7 cellular contexts compared by ENCODE assay signal in genomic region chr16:73890524-73891500, GRCh38.
DNase-seq lines count a peak whose midpoint lies in the region; ATAC-seq, FAIRE-seq and TF ChIP-seq lines count a peak whose summit lies in the region.

No MANE protein-coding gene starts in this region.

- no peak for FAIRE-seq in small intestine (lab: Jason Lieb, UNC)

- no peaks in the 10 kb centered on the region for H3K4me1 ChIP-seq in small intestine (ENCODE audit: control insufficient read depth in 2 of 2, insufficient read depth in 1 of 2, low read depth in 1 of 2, low read length in 1 of 2)

- H3K4me3 ChIP-seq in GM12865 (ENCODE audit: low read depth, low read length) (no peak overlapping the region), coronary artery (peak overlapping the region; percentile 36), small intestine (ENCODE audit: low read depth in 1 of 2, low read length in 2 of 2) (no peak overlapping the region)
- H3K4me3 ChIP-seq in Jurkat, Clone E6-1 (ENCODE audit: low read length) = no peak overlapping the region

- TF ChIP-seq CTCF in GM12865 (IDR thresholded peaks at IDR 0.05; ENCODE audit: insufficient read depth, low read depth, low read length, missing control alignments) (no peak), coronary artery (IDR thresholded peaks at IDR 0.05) (no peak), neural crest cell (conservative IDR thresholded peaks at IDR 0.05) (no peak)

- no peaks in the 10 kb centered on the region for H3K36me3 ChIP-seq in small intestine (ENCODE audit: control insufficient read depth in 2 of 2, insufficient read depth in 2 of 2, low read length in 2 of 2)

- H3K27ac ChIP-seq in coronary artery (no peak overlapping the region), small intestine (ENCODE audit: low read depth in 1 of 2, low read length in 1 of 2) (no peak overlapping the region)

- H3K9me3 ChIP-seq in small intestine (ENCODE audit: control insufficient read depth, low read depth) = no peaks in the 10 kb centered on the region

- 8 to 12% (median 11%) methylated on average over 24 of the region's 24 CpGs for WGBS in small intestine, 3 donors

- no peak for ATAC-seq in GM18870 (IDR thresholded peaks at IDR 0.05; ENCODE audit: unreplicated experiment)

- DNase-seq in GM12865 (ENCODE audit: low read depth) (peak; percentile 6), coronary artery (ENCODE audit: low spot score) (no peak), neural crest cell (ENCODE audit: low read depth, low spot score) (peak; percentile 5), small intestine (no peak), COLO829 (ENCODE audit: low spot score) (no peak)
- DNase-seq in Jurkat, Clone E6-1 (ENCODE audit: low read depth, low spot score) = peak; percentile 20

- peaks cover 0 to 7% of the 10 kb centered on the region in 2 donors for H3K27me3 ChIP-seq in small intestine (ENCODE audit: control insufficient read depth in 2 of 2, insufficient read depth in 2 of 2, low read length in 2 of 2)

- no peaks in the 10 kb centered on the region for H3K9me3 Mint-ChIP-seq in neural crest cell

- H3K36me3 Mint-ChIP-seq in neural crest cell (ENCODE audit: low read depth) = no peaks in the 10 kb centered on the region

- peaks cover 20% of the 10 kb centered on the region for H3K4me1 Mint-ChIP-seq in neural crest cell

- peak overlapping the region; percentile 64 for H3K27ac Mint-ChIP-seq in neural crest cell (ENCODE audit: unreplicated experiment)

- peak overlapping the region; percentile 73 for H3K4me3 Mint-ChIP-seq in neural crest cell

- H3K27me3 Mint-ChIP-seq in neural crest cell (ENCODE audit: low read depth) = peaks cover 17% of the 10 kb centered on the region

Comparison
In these comparisons a context has a peak if more than half of its experiments do, and no peak if none do; other contexts are left out.
1. DNase-seq: peak in GM12865 (single experiment), Jurkat, Clone E6-1 (single experiment) and neural crest cell (single experiment); none in coronary artery (single experiment), small intestine (single experiment) and COLO829 (single experiment).